ENCODE assay signal across 8 cellular contexts in genomic region chr5:171484460-171484899, GRCh38.
DNase-seq lines count a peak whose midpoint lies in the region; ATAC-seq, FAIRE-seq and TF ChIP-seq lines count a peak whose summit lies in the region.

No MANE protein-coding gene starts in this region.

- H3K9me3 Mint-ChIP-seq in CD4-positive, alpha-beta T cell: no peaks in the 10 kb centered on the region

- peaks cover 5% of the 10 kb centered on the region for H3K4me1 Mint-ChIP-seq in CD4-positive, alpha-beta T cell (ENCODE audit: low read depth)

- peaks cover 7% of the 10 kb centered on the region for H3K27me3 Mint-ChIP-seq in CD4-positive, alpha-beta T cell

- H3K27ac ChIP-seq in CD4-positive, alpha-beta T cell (ENCODE audit: low read depth, low read length): no peak overlapping the region
- H3K27ac ChIP-seq in endothelial cell of umbilical vein (ENCODE audit: insufficient read depth, low read depth, low read length): no peak overlapping the region
- no peak overlapping the region for H3K27ac ChIP-seq in psoas muscle

- 23 to 31% (median 30%) methylated on average over 7 of the region's 7 CpGs for WGBS in psoas muscle, 3 donors

- H3K4me2 ChIP-seq in endothelial cell of umbilical vein (ENCODE audit: insufficient read depth, low read length): no peak overlapping the region

- H3K4me3 Mint-ChIP-seq in CD4-positive, alpha-beta T cell: no peak overlapping the region

- H3K9ac ChIP-seq in endothelial cell of umbilical vein (replicated peaks; ENCODE audit: extremely low read depth, insufficient read depth, low read length): no peak overlapping the region

- CTCF ChIA-PET in CD4-positive, alpha-beta T cell (lab: Charles Lee): no interaction called here
- CTCF ChIA-PET in endothelial cell of umbilical vein (lab: Charles Lee): interaction anchor here (0.6 to 3.7 kb wide), 29 partner anchors 10 to 427 kb away, joined by 3 to 16 read pairs (median 4); partner anchors contain the start of gene FGF18

- POLR2A ChIA-PET in CD4-positive, alpha-beta T cell (lab: Charles Lee): no interaction called here
- POLR2A ChIA-PET in endothelial cell of umbilical vein (lab: Charles Lee): interaction anchor here (0.6 kb wide), 1 partner anchor 43 kb away, joined by 8 read pairs; no protein-coding TSS in a partner anchor

- BruUV-seq in endothelial cell of umbilical vein (replicated peaks; lab: Mats Ljungman, UMichigan): no TSS peak

- no peak overlapping the region for H2AFZ ChIP-seq in endothelial cell of umbilical vein (ENCODE audit: low read depth, low read length)

- no peaks in the 10 kb centered on the region for H3K9me3 ChIP-seq in CD4-positive, alpha-beta T cell (ENCODE audit: control insufficient read depth, low read length)
- H3K9me3 ChIP-seq in endothelial cell of umbilical vein (replicated peaks; ENCODE audit: control insufficient read depth, insufficient read depth, low read length): no peaks in the 10 kb centered on the region
- H3K9me3 ChIP-seq in psoas muscle: no peaks in the 10 kb centered on the region

- in situ Hi-C loops in KBM-7 (cut with MboI; ENCODE audit: low pct_unique_long_range_greater_than_20kb, low sequenced_read_pairs): no loop called here

- H3K79me2 ChIP-seq in endothelial cell of umbilical vein (ENCODE audit: control insufficient read depth, insufficient read depth, low read length): no peaks in the 10 kb centered on the region

- no peak for FAIRE-seq in endothelial cell of umbilical vein (lab: Jason Lieb, UNC)

- dilution Hi-C loops in endothelial cell of umbilical vein (cut with MboI; ENCODE audit: extremely low pct_ligation_motif_present, low sequenced_read_pairs): no loop called here

- H3K36me3 ChIP-seq in endothelial cell of umbilical vein (ENCODE audit: control insufficient read depth in 2 of 2, extremely low read depth in 1 of 2, insufficient read depth in 2 of 2, low read length in 2 of 2): no peaks in the 10 kb centered on the region
- H3K36me3 ChIP-seq in psoas muscle (ENCODE audit: insufficient read depth in 1 of 2, low read depth in 1 of 2): no peaks in the 10 kb centered on the region

- no peaks in the 10 kb centered on the region for H4K20me1 ChIP-seq in endothelial cell of umbilical vein (replicated peaks; ENCODE audit: control insufficient read depth, extremely low read depth, insufficient read depth, low read length)

- H3K27ac Mint-ChIP-seq in CD4-positive, alpha-beta T cell: no peak overlapping the region

- H3K4me1 ChIP-seq in endothelial cell of umbilical vein (ENCODE audit: control insufficient read depth, extremely low read depth, insufficient read depth, low read length) (no peaks in the 10 kb centered on the region), psoas muscle (no peaks in the 10 kb centered on the region)

- peak; percentile 51 for ATAC-seq in CD4-positive, alpha-beta T cell (ENCODE audit: poor library complexity)
- peak in 3 of 4 donors; percentile 42 to 67 (median 52) for ATAC-seq in psoas muscle
- no peak for ATAC-seq in GM19455 (IDR thresholded peaks at IDR 0.05; ENCODE audit: unreplicated experiment)

- no peaks in the 10 kb centered on the region for H3K27me3 ChIP-seq in CD4-positive, alpha-beta T cell (ENCODE audit: control insufficient read depth, insufficient read depth, low read length)
- H3K27me3 ChIP-seq in endothelial cell of umbilical vein (ENCODE audit: control insufficient read depth in 2 of 2, insufficient read depth in 2 of 2, low read length in 2 of 2) (peaks cover 0 to 2% of the 10 kb centered on the region in 2 experiments), psoas muscle (ENCODE audit: insufficient read depth in 3 of 3, low read length in 2 of 3) (peaks cover 0 to 4% (median 0%) of the 10 kb centered on the region in 3 donors)

- intact Hi-C loops in CD4-positive, alpha-beta T cell (cut with DNase I, micrococcal nuclease): loop anchor here (1.0 to 10.0 kb wide), 4 partner anchors 423 to 808 kb away; no protein-coding TSS in a partner anchor
- intact Hi-C loops in endothelial cell of umbilical vein (cut with micrococcal nuclease): loop anchor here (1.0 to 10.0 kb wide), 8 partner anchors 36 to 560 kb away; partner anchors contain the start of gene FGF18
- intact Hi-C loops in psoas muscle (cut with DNase I): no loop called here

- no peak for TF ChIP-seq POLR2A in endothelial cell of umbilical vein (IDR thresholded peaks at IDR 0.05; ENCODE audit: low read depth, low read length)

- peak; percentile 13 to 54 (median 30) for DNase-seq in CD4-positive, alpha-beta T cell
- DNase-seq in KBM-7 (peak; percentile 56), endothelial cell of umbilical vein (ENCODE audit: low read depth, low spot score) (peak; percentile 33), psoas muscle (peak in 1 of 2 donors; percentile 41), inferior parietal cortex (ENCODE audit: extremely low spot score) (no peak), NCI-H2227 (lab: John Stamatoyannopoulos, UW; ENCODE audit: unreplicated experiment) (no peak)
- peak; percentile 30 to 58 for DNase-seq in activated CD4-positive, alpha-beta T cell treated with anti-CD3 and anti-CD28 coated beads, Interleukin-2, amount 50 U/mL, for 24 hours (ENCODE audit: low read depth in 1 of 2, low spot score in 1 of 2)

- no peaks in the 10 kb centered on the region for H3K36me3 Mint-ChIP-seq in CD4-positive, alpha-beta T cell (ENCODE audit: low read depth)

- TF ChIP-seq CTCF in CD4-positive, alpha-beta T cell (IDR thresholded peaks at IDR 0.05): peak; percentile 71
- peak; percentile 71 to 83 for TF ChIP-seq CTCF in endothelial cell of umbilical vein (IDR thresholded peaks at IDR 0.05; ENCODE audit: extremely low read depth in 1 of 2, insufficient read depth in 1 of 2, low read depth in 1 of 2, low read length in 2 of 2)
- TF ChIP-seq CTCF in psoas muscle (IDR thresholded peaks at IDR 0.05): peak; percentile 52

- no peak overlapping the region for H3K4me3 ChIP-seq in endothelial cell of umbilical vein (replicated peaks in 1 of 3; ENCODE audit: insufficient read depth in 1 of 3, low read depth in 1 of 3, low read length in 3 of 3)
- no peak overlapping the region for H3K4me3 ChIP-seq in psoas muscle

- H3K9me1 ChIP-seq in endothelial cell of umbilical vein (replicated peaks; ENCODE audit: control insufficient read depth, extremely low read depth, insufficient read depth, low read length): no peaks in the 10 kb centered on the region

TF ChIP-seq in endothelial cell of umbilical vein, 7 proteins besides CTCF, POLR2A, EP300 and RAD21:
- no peak for TF ChIP-seq EZH2 (IDR thresholded peaks at IDR 0.05; ENCODE audit: borderline replicate concordance, low read depth, low read length, severe bottlenecking)
- TF ChIP-seq FOS (IDR thresholded peaks at IDR 0.05; ENCODE audit: borderline replicate concordance, insufficient read depth, low read length): no peak
- no peak for TF ChIP-seq MYC (IDR thresholded peaks at IDR 0.05; ENCODE audit: low read depth, low read length)
- TF ChIP-seq JUN (IDR thresholded peaks at IDR 0.05; ENCODE audit: borderline replicate concordance, insufficient read depth, insufficient read length, low read depth): peak; percentile 26
- TF ChIP-seq POLR2AphosphoS5 (IDR thresholded peaks at IDR 0.05; ENCODE audit: insufficient read depth, low read depth, low read length): no peak
TF ChIP-seq in endothelial cell of umbilical vein: peak in this region for 1.

Comparison
In these comparisons a context has a peak if more than half of its experiments do, and no peak if none do; other contexts are left out.
1. DNase-seq: peak in CD4-positive, alpha-beta T cell (10 of 10), KBM-7 (single experiment), activated CD4-positive, alpha-beta T cell treated with anti-CD3 and anti-CD28 coated beads, Interleukin-2, amount 50 U/mL, for 24 hours (2 of 2) and endothelial cell of umbilical vein (single experiment); none in inferior parietal cortex (single experiment) and NCI-H2227 (single experiment).
2. intact Hi-C loops: an anchor here in CD4-positive, alpha-beta T cell (1.0 to 10.0 kb wide) and endothelial cell of umbilical vein (1.0 to 10.0 kb wide); none called in psoas muscle.
3. Peak in every context shown above with its lines, with median percentiles within 50 percentile points of each other: CTCF ChIP-seq.